In the genomic region with DNA sequence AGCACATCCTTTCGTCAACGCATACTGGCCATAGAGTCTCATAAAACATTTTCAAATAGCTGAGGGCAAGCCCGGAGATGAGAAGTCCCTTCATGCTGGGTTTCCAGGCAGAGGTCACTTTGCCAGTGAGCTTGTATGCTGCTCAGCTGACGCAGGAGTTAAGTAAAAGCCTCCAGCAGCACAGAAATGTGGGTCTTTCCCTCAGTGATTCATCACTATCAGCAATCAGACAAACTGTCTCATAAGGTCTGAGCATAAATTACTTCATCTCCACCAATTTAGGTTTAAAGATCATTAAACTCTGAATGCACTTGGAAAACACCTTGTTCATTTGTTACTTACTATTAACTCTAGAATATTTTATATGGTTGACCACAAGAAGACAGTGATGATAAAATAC, we compare ENCODE assay signal across 12 cellular contexts.
A peak's percentile ranks its signal among the peaks of the same experiment; 100 is the strongest.
DNase-seq lines count a peak whose midpoint lies in the region; ATAC-seq and TF ChIP-seq lines count a peak whose summit lies in the region.
"Had no signal": no experiment of that assay in that cellular context is flagged by ENCODE, and none has a peak within 500 bp of the region (broad histone marks: within the 10 kb centered on the region; RNA-seq: fewer than 3 reads in every experiment).

No MANE protein-coding gene starts in this region.

- H3K27ac Mint-ChIP-seq in activated CD4-positive, alpha-beta T cell treated with anti-CD3 and anti-CD28 coated beads for 36 hours = no peak overlapping the region
- H3K27ac Mint-ChIP-seq in stimulated activated effector memory CD8-positive, alpha-beta T cell treated with anti-CD3 and anti-CD28 coated beads, Interleukin-12 subunit alpha, Interleukin-12 subunit beta, amount 100 ng/mL, for 72 hours = no peak overlapping the region

- POLR2A ChIA-PET in activated CD4-positive, alpha-beta T cell treated with anti-CD3 and anti-CD28 coated beads for 36 hours (lab: Charles Lee) = no interaction called here

- no peaks in the 10 kb centered on the region for H3K36me3 Mint-ChIP-seq in activated CD4-positive, alpha-beta T cell treated with anti-CD3 and anti-CD28 coated beads for 36 hours (ENCODE audit: low read depth)
- no peaks in the 10 kb centered on the region for H3K36me3 Mint-ChIP-seq in stimulated activated effector memory CD8-positive, alpha-beta T cell treated with anti-CD3 and anti-CD28 coated beads, Interleukin-12 subunit alpha, Interleukin-12 subunit beta, amount 100 ng/mL, for 72 hours

- CTCF ChIA-PET in activated CD4-positive, alpha-beta T cell treated with anti-CD3 and anti-CD28 coated beads for 36 hours (lab: Charles Lee) = no interaction called here

- peak; percentile 43 for ATAC-seq in activated CD4-positive, alpha-beta T cell treated with anti-CD3 and anti-CD28 coated beads for 36 hours
- peak; percentile 80 for ATAC-seq in stimulated activated effector memory CD8-positive, alpha-beta T cell treated with anti-CD3 and anti-CD28 coated beads, Interleukin-12 subunit alpha, Interleukin-12 subunit beta, amount 100 ng/mL, for 72 hours

- no peak overlapping the region for H3K4me3 Mint-ChIP-seq in activated CD4-positive, alpha-beta T cell treated with anti-CD3 and anti-CD28 coated beads for 36 hours
- H3K4me3 Mint-ChIP-seq in stimulated activated effector memory CD8-positive, alpha-beta T cell treated with anti-CD3 and anti-CD28 coated beads, Interleukin-12 subunit alpha, Interleukin-12 subunit beta, amount 100 ng/mL, for 72 hours = no peak overlapping the region

- H3K4me3 ChIP-seq in fibroblast of mammary gland (ENCODE audit: control insufficient read depth, low read depth, low read length) = no peak overlapping the region
- H3K4me3 ChIP-seq: thoracic aorta had no signal

- intact Hi-C loops in activated CD4-positive, alpha-beta T cell treated with anti-CD3 and anti-CD28 coated beads for 36 hours (cut with DNase I, micrococcal nuclease) = no loop called here

- H3K27me3 Mint-ChIP-seq in activated CD4-positive, alpha-beta T cell treated with anti-CD3 and anti-CD28 coated beads for 36 hours = no peaks in the 10 kb centered on the region

- H3K9me3 Mint-ChIP-seq in activated CD4-positive, alpha-beta T cell treated with anti-CD3 and anti-CD28 coated beads for 36 hours (ENCODE audit: low read depth) = no peaks in the 10 kb centered on the region
- H3K9me3 Mint-ChIP-seq in stimulated activated effector memory CD8-positive, alpha-beta T cell treated with anti-CD3 and anti-CD28 coated beads, Interleukin-12 subunit alpha, Interleukin-12 subunit beta, amount 100 ng/mL, for 72 hours = no peaks in the 10 kb centered on the region

- peak; percentile 14 for DNase-seq in activated CD4-positive, alpha-beta T cell treated with anti-CD3 and anti-CD28 coated beads for 36 hours
- no peak for DNase-seq in activated CD4-positive, alpha-beta T cell treated with anti-CD3 and anti-CD28 coated beads, Interleukin-2, amount 50 U/mL, for 48 hours
- DNase-seq in RPMI7951 (ENCODE audit: low read depth) (peak; percentile 59), fibroblast of mammary gland (ENCODE audit: low read depth) (peak; percentile 91), SK-N-DZ (ENCODE audit: low spot score) (no peak), NCI-H69 (lab: John Stamatoyannopoulos, UW) (no peak), NCI-H1092 treated with DMSO at 0.1 percent for 48 hours (lab: John Stamatoyannopoulos, UW) (no peak)
- DNase-seq in stimulated activated effector memory CD8-positive, alpha-beta T cell treated with anti-CD3 and anti-CD28 coated beads, Interleukin-12 subunit alpha, Interleukin-12 subunit beta, amount 100 ng/mL, for 72 hours (ENCODE audit: low spot score in 2 of 2) = no peak
- DNase-seq: ACHN; activated CD8-positive, alpha-beta memory T cell treated with anti-CD3 and anti-CD28 coated beads, Interleukin-2, amount 50 U/mL, for 48 hours; amygdala had no signal

- TF ChIP-seq CTCF in fibroblast of mammary gland (conservative IDR thresholded peaks at IDR 0.05; ENCODE audit: control insufficient read depth, insufficient read depth, low read depth, low read length) = no peak

- H3K4me1 Mint-ChIP-seq in activated CD4-positive, alpha-beta T cell treated with anti-CD3 and anti-CD28 coated beads for 36 hours = peaks cover 23% of the 10 kb centered on the region
- H3K4me1 Mint-ChIP-seq in stimulated activated effector memory CD8-positive, alpha-beta T cell treated with anti-CD3 and anti-CD28 coated beads, Interleukin-12 subunit alpha, Interleukin-12 subunit beta, amount 100 ng/mL, for 72 hours = peaks cover 21% of the 10 kb centered on the region

Comparison
In these comparisons a context has a peak if more than half of its experiments do, and no peak if none do; other contexts are left out.
1. DNase-seq: peak in activated CD4-positive, alpha-beta T cell treated with anti-CD3 and anti-CD28 coated beads for 36 hours (single experiment), RPMI7951 (single experiment) and fibroblast of mammary gland (single experiment); none in activated CD4-positive, alpha-beta T cell treated with anti-CD3 and anti-CD28 coated beads, Interleukin-2, amount 50 U/mL, for 48 hours (0 of 2), stimulated activated effector memory CD8-positive, alpha-beta T cell treated with anti-CD3 and anti-CD28 coated beads, Interleukin-12 subunit alpha, Interleukin-12 subunit beta, amount 100 ng/mL, for 72 hours (0 of 2), SK-N-DZ (single experiment), NCI-H69 (single experiment) and NCI-H1092 treated with DMSO at 0.1 percent for 48 hours (single experiment).